25 cellular contexts compared by ENCODE assay signal in genomic region chr11:46445192-46445591, GRCh38. TPM values are rescaled to one million over a fixed set of nuclear protein-coding genes. Genes with fewer than 3 reads are reported as not detected.
"Had no signal": no experiment of that assay in that cellular context is flagged by ENCODE, and none has a peak within 500 bp of the region (broad histone marks: within the 10 kb centered on the region; RNA-seq: fewer than 3 reads in every experiment).

No MANE protein-coding gene starts in this region.

- H3K4me2 ChIP-seq: KMS-11 had no signal

- H3K4me3 ChIP-seq: SJSA1, SK-N-MC had no signal

- DNase-seq: IMR-90, Kasumi-1, MM.1S, MV-4-11, NCI-H1048, NCI-H1105 treated with DMSO at 0.1 percent for 48 hours, NCI-H1417 treated with DMSO at 0.1 percent for 48 hours, NCI-H187, NCI-H2029, NCI-H2081 treated with DMSO at 0.1 percent for 48 hours, NCI-H2171, NCI-H226, NCI-H446, NCI-H510A, NCI-H524 treated with DMSO at 0.1 percent for 48 hours, NCI-H69, NCI-H774, Right ventricle myocardium superior, RPMI8226, SIG-M5 had no signal

- H3K27ac ChIP-seq: KMS-11, SJSA1, SK-N-MC had no signal

- FAIRE-seq: HepG2, RCC 7860 had no signal

- H3K9ac ChIP-seq: KMS-11 had no signal

- H3K4me1 ChIP-seq: SJSA1 had no signal

- H3K9me3 ChIP-seq: SJSA1 had no signal

- ATAC-seq: HepG2 had no signal

- H3K27me3 ChIP-seq: SJSA1 had no signal

RNA-seq across cellular contexts. Expression of gene CHRM4, which starts 53.6 kb away (rescaled TPM):
- total RNA-seq: Right ventricle myocardium superior had no signal
